ENCODE assay signal across 9 cellular contexts in genomic region chr18:76824136-76824676, GRCh38. TPM values are rescaled to one million over a fixed set of nuclear protein-coding genes. Genes with fewer than 3 reads are reported as not detected.
A peak's percentile ranks its signal among the peaks of the same experiment; 100 is the strongest.
DNase-seq lines count a peak whose midpoint lies in the region; ATAC-seq and TF ChIP-seq lines count a peak whose summit lies in the region.
"Had no signal": no experiment of that assay in that cellular context is flagged by ENCODE, and none has a peak within 500 bp of the region (broad histone marks: within the 10 kb centered on the region; RNA-seq: fewer than 3 reads in every experiment).

No MANE protein-coding gene starts in this region.

- peak overlapping the region; percentile 46 for H3K27ac Mint-ChIP-seq in activated naive CD8-positive, alpha-beta T cell

- peaks cover 6 to 33% of the 10 kb centered on the region in 2 donors for H3K4me1 ChIP-seq in left lung
- peaks cover 13 to 14% of the 10 kb centered on the region in 2 donors for H3K4me1 ChIP-seq in thyroid gland

- H3K4me3 Mint-ChIP-seq in activated T-cell treated with anti-CD3 and anti-CD28 coated beads, Interleukin-2, amount 50 U/mL, for 4 hours, result peak overlapping the region; percentile 81
- peak overlapping the region; percentile 71 for H3K4me3 Mint-ChIP-seq in activated naive CD8-positive, alpha-beta T cell

- H3K27me3 ChIP-seq in left lung (no peaks in the 10 kb centered on the region), thyroid gland (no peaks in the 10 kb centered on the region)

- TF ChIP-seq CTCF in left lung (IDR thresholded peaks at IDR 0.05) (no peak), thyroid gland (IDR thresholded peaks at IDR 0.05) (no peak)

- H3K4me1 Mint-ChIP-seq in activated T-cell treated with anti-CD3 and anti-CD28 coated beads, Interleukin-2, amount 50 U/mL, for 4 hours (ENCODE audit: low read depth), result peaks cover 44% of the 10 kb centered on the region
- H3K4me1 Mint-ChIP-seq in activated naive CD8-positive, alpha-beta T cell (ENCODE audit: low read depth), result peaks cover 50% of the 10 kb centered on the region

- no peaks in the 10 kb centered on the region for H3K9me3 ChIP-seq in left lung
- no peaks in the 10 kb centered on the region for H3K9me3 ChIP-seq in thyroid gland

- H3K36me3 Mint-ChIP-seq in activated T-cell treated with anti-CD3 and anti-CD28 coated beads, Interleukin-2, amount 50 U/mL, for 4 hours (ENCODE audit: insufficient read depth), result no peaks in the 10 kb centered on the region
- peaks cover 3% of the 10 kb centered on the region for H3K36me3 Mint-ChIP-seq in activated naive CD8-positive, alpha-beta T cell

- 89 to 90% methylated on average over 12 of the region's 12 CpGs for WGBS in thyroid gland, 2 donors

- no peak for ATAC-seq in activated T-cell treated with anti-CD3 and anti-CD28 coated beads, Interleukin-2, amount 50 U/mL, for 4 hours
- ATAC-seq in left lung (no peak), HG03280 (IDR thresholded peaks at IDR 0.05; ENCODE audit: unreplicated experiment) (no peak)

- H3K36me3 ChIP-seq in left lung (no peaks in the 10 kb centered on the region), thyroid gland (no peaks in the 10 kb centered on the region)

- H3K4me3 ChIP-seq in left lung (peak overlapping the region; percentile 58 to 91), thyroid gland (replicated peaks in 1 of 3) (no peak overlapping the region)

- DNase-seq in activated T-cell treated with anti-CD3 and anti-CD28 coated beads, Interleukin-2, amount 50 U/mL, for 4 hours, result no peak
- DNase-seq in activated T-cell treated with anti-CD3 and anti-CD28 coated beads for 4 hours, result no peak
- no peak for DNase-seq in left lung
- DNase-seq in thyroid gland, result no peak
- DNase-seq in stimulated activated naive CD4-positive, alpha-beta T cell treated with Interleukin-2 at 50 U/mL for 16 hours (lab: John Stamatoyannopoulos, UW), result no peak
- DNase-seq in NCI-H446 treated with DMSO at 0.1 percent for 48 hours (lab: John Stamatoyannopoulos, UW), result no peak
- DNase-seq: NCI-H2107 had no signal

- no peak for TF ChIP-seq POLR2A in thyroid gland (IDR thresholded peaks at IDR 0.05)

- H3K27ac ChIP-seq in left lung, result peak overlapping the region in 1 of 2 donors; percentile 95
- peak overlapping the region in 2 of 3 donors; percentile 70 to 87 for H3K27ac ChIP-seq in thyroid gland

- no peaks in the 10 kb centered on the region for H3K9me3 Mint-ChIP-seq in activated T-cell treated with anti-CD3 and anti-CD28 coated beads, Interleukin-2, amount 50 U/mL, for 4 hours
- no peaks in the 10 kb centered on the region for H3K9me3 Mint-ChIP-seq in activated naive CD8-positive, alpha-beta T cell (ENCODE audit: low read depth)

- intact Hi-C loops in left lung (cut with DNase I) (no loop called here), thyroid gland (cut with DNase I) (no loop called here)

- H3K27me3 Mint-ChIP-seq in activated T-cell treated with anti-CD3 and anti-CD28 coated beads, Interleukin-2, amount 50 U/mL, for 4 hours (ENCODE audit: low read depth), result no peaks in the 10 kb centered on the region
- H3K27me3 Mint-ChIP-seq in activated naive CD8-positive, alpha-beta T cell, result no peaks in the 10 kb centered on the region

RNA-seq across cellular contexts. Expression of gene ZNF236, which starts 1.8 kb away (rescaled TPM):
- 10 to 100 TPM; 13.9 to 16.6 (median 15.5) TPM for total RNA-seq in activated T-cell treated with anti-CD3 and anti-CD28 coated beads, Interleukin-2, amount 50 U/mL, for 4 hours
- total RNA-seq in left lung, result 10 to 100 TPM; 14.9 to 15.1 TPM
- 10 to 100 TPM; 15.6 to 28.0 (median 20.6) TPM for total RNA-seq in thyroid gland

Comparison
In these comparisons a context has a peak if more than half of its experiments do, and no peak if none do; other contexts are left out.
1. H3K4me3 ChIP-seq: peak in left lung (2 of 2); none in thyroid gland (0 of 3).